ENCODE assay signal across 13 cellular contexts in the genomic region with DNA sequence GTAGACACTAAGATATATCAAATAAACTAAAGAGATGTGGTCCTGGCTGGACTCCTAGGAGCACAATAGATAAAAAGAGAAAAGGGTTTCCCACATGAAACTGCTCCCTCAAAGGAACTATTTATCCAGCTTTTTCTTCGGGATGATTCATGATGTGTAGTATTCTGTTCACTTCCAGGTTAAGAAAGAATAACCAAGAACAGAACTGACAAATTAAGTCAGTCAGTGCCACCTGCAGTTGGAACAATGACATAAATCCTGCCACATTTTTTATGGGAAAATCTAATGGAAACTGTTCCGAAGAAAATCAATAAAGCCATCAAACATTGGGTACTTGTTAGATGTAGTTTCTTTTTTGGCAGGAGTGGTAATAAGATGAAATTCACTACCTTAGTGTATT.
DNase-seq lines count a peak whose midpoint lies in the region; ATAC-seq and TF ChIP-seq lines count a peak whose summit lies in the region.
"Had no signal": no experiment of that assay in that cellular context is flagged by ENCODE, and none has a peak within 500 bp of the region (broad histone marks: within the 10 kb centered on the region; RNA-seq: fewer than 3 reads in every experiment).

No MANE protein-coding gene starts in this region.

- TF ChIP-seq CTCF in coronary artery (IDR thresholded peaks at IDR 0.05) = no peak

- H3K4me3 ChIP-seq in coronary artery = no peak overlapping the region

- ATAC-seq in activated CD4-positive, CD25-positive, alpha-beta regulatory T cell treated with anti-CD3 and anti-CD28 coated beads, Interleukin-2, amount 50 U/mL, for 24 hours = no peak

- DNase-seq in COLO829 (ENCODE audit: low spot score) (peak; percentile 49), HT-29 (ENCODE audit: low spot score) (peak; percentile 7), SHP77 treated with DMSO at 0.1 percent for 48 hours (lab: John Stamatoyannopoulos, UW) (peak; percentile 35), foreskin melanocyte (peak; percentile 35), GM03348 (ENCODE audit: low spot score) (no peak), coronary artery (ENCODE audit: low spot score) (no peak)
- DNase-seq in effector CD4-positive, alpha-beta T cell = no peak
- DNase-seq: anterior cingulate cortex; BE2C; effector memory CD4-positive, alpha-beta T cell; retina; stimulated activated CD4-positive, alpha-beta T cell treated with anti-CD3 and anti-CD28 coated beads, Interleukin-4, amount 100 ng/mL, for 1 hour had no signal

- H3K27ac ChIP-seq in coronary artery = no peak overlapping the region

Comparison
In these comparisons a context has a peak if more than half of its experiments do, and no peak if none do; other contexts are left out.
1. DNase-seq: peak in COLO829 (single experiment), HT-29 (single experiment), SHP77 treated with DMSO at 0.1 percent for 48 hours (single experiment) and foreskin melanocyte (single experiment); none in GM03348 (single experiment), coronary artery (single experiment) and effector CD4-positive, alpha-beta T cell (single experiment).